8 cellular contexts compared by ENCODE assay signal in genomic region chr4:185534850-185535761, GRCh38. TPM values are rescaled to one million over a fixed set of nuclear protein-coding genes. Genes with fewer than 3 reads are reported as not detected.
DNase-seq lines count a peak whose midpoint lies in the region; ATAC-seq and TF ChIP-seq lines count a peak whose summit lies in the region.

TSS of gene PDLIM3 (minus strand) at chr4:185535507. CDS start at chr4:185535434, 73 bp downstream.

- intact Hi-C loops in naive thymus-derived CD4-positive, alpha-beta T cell (cut with micrococcal nuclease), result no loop called here

- POLR2A ChIA-PET in naive thymus-derived CD4-positive, alpha-beta T cell (lab: Charles Lee), result no interaction called here

- H3K9me3 Mint-ChIP-seq in naive thymus-derived CD4-positive, alpha-beta T cell, result no peaks in the 10 kb centered on the region

- no peaks in the 10 kb centered on the region for H3K9me3 ChIP-seq in naive thymus-derived CD4-positive, alpha-beta T cell (ENCODE audit: control insufficient read depth in 2 of 3, low read length in 3 of 3)

- ATAC-seq in HG02885 (IDR thresholded peaks at IDR 0.05; ENCODE audit: poor library complexity, unreplicated experiment) (peak; percentile 49), HG02981 (IDR thresholded peaks at IDR 0.05; ENCODE audit: unreplicated experiment) (no peak)
- no peak for ATAC-seq in naive thymus-derived CD4-positive, alpha-beta T cell

- peaks cover 0 to 12% (median 6%) of the 10 kb centered on the region in 7 donors for H3K4me1 Mint-ChIP-seq in naive thymus-derived CD4-positive, alpha-beta T cell

- CTCF ChIA-PET in naive thymus-derived CD4-positive, alpha-beta T cell (lab: Charles Lee), result no interaction called here

- no peaks in the 10 kb centered on the region for H3K4me1 ChIP-seq in naive thymus-derived CD4-positive, alpha-beta T cell (ENCODE audit: control insufficient read depth in 2 of 2, insufficient read depth in 2 of 2, low read length in 2 of 2)

- H3K36me3 ChIP-seq in naive thymus-derived CD4-positive, alpha-beta T cell (ENCODE audit: control insufficient read depth in 2 of 3, insufficient read depth in 3 of 3, low read length in 3 of 3), result no peaks in the 10 kb centered on the region

- no peaks in the 10 kb centered on the region for H3K36me3 Mint-ChIP-seq in naive thymus-derived CD4-positive, alpha-beta T cell

- H3K27me3 Mint-ChIP-seq in naive thymus-derived CD4-positive, alpha-beta T cell, result peaks cover 36 to 52% (median 42%) of the 10 kb centered on the region in 5 donors

- peak within 1 kb of the TSS; percentile 43 to 54 for H3K4me3 ChIP-seq in foreskin fibroblast (ENCODE audit: low read depth in 1 of 2, low read length in 2 of 2)
- H3K4me3 ChIP-seq in naive thymus-derived CD4-positive, alpha-beta T cell (ENCODE audit: low read length), result no peak within 1 kb of the TSS

- TF ChIP-seq CTCF in foreskin fibroblast (IDR thresholded peaks at IDR 0.05; ENCODE audit: low read depth, low read length), result no peak

- H3K27me3 ChIP-seq in naive thymus-derived CD4-positive, alpha-beta T cell (ENCODE audit: control insufficient read depth in 2 of 2, insufficient read depth in 2 of 2, low read length in 2 of 2), result peaks cover 0 to 5% of the 10 kb centered on the region in 2 donors

- no peak within 1 kb of the TSS for H3K27ac Mint-ChIP-seq in naive thymus-derived CD4-positive, alpha-beta T cell

- peak; percentile 78 for DNase-seq in DMS 273 (lab: John Stamatoyannopoulos, UW; ENCODE audit: unreplicated experiment)
- peak; percentile 2 for DNase-seq in T1000 (lab: John Stamatoyannopoulos, UW)
- DNase-seq in foreskin fibroblast, result peak in 1 of 2 donors; percentile 58
- peak in 1 of 9 donors; percentile 28 for DNase-seq in naive thymus-derived CD4-positive, alpha-beta T cell
- no peak for DNase-seq in central memory CD4-positive, alpha-beta T cell
- DNase-seq in activated CD8-positive, alpha-beta memory T cell treated with anti-CD3 and anti-CD28 coated beads for 24 hours, result no peak

- peak within 1 kb of the TSS; percentile 37 to 77 (median 64) for H3K4me3 Mint-ChIP-seq in naive thymus-derived CD4-positive, alpha-beta T cell

- H3K27ac ChIP-seq in naive thymus-derived CD4-positive, alpha-beta T cell (ENCODE audit: low read depth, low read length), result no peak within 1 kb of the TSS

RNA-seq across cellular contexts. Expression of gene PDLIM3, which starts in this region (rescaled TPM):
- not detected for total RNA-seq in naive thymus-derived CD4-positive, alpha-beta T cell
- polyA plus RNA-seq in naive thymus-derived CD4-positive, alpha-beta T cell, result not detected

Comparison
In these comparisons a context has a peak if more than half of its experiments do, and no peak if none do; other contexts are left out.
1. DNase-seq: peak in DMS 273 (single experiment) and T1000 (single experiment); none in central memory CD4-positive, alpha-beta T cell (single experiment) and activated CD8-positive, alpha-beta memory T cell treated with anti-CD3 and anti-CD28 coated beads for 24 hours (single experiment).